Comparison of ENCODE assay signal across 21 cellular contexts in genomic region chr9:130267930-130268329, GRCh38. TPM values are rescaled to one million over a fixed set of nuclear protein-coding genes. Genes with fewer than 3 reads are reported as not detected.
DNase-seq lines count a peak whose midpoint lies in the region; ATAC-seq and TF ChIP-seq lines count a peak whose summit lies in the region.
"Had no signal": no experiment of that assay in that cellular context is flagged by ENCODE, and none has a peak within 500 bp of the region (broad histone marks: within the 10 kb centered on the region; RNA-seq: fewer than 3 reads in every experiment).

No MANE protein-coding gene starts in this region.

- no peak overlapping the region for H3K4me3 Mint-ChIP-seq in dendritic cell treated with granulocyte-macrophage colony-stimulating factor and Interleukin-4, amounts not matched to agents 40 ng/mL and 50 ng/mL, for 4 days
- H3K4me3 Mint-ChIP-seq in activated CD8-positive, alpha-beta T cell treated with anti-CD3 and anti-CD28 coated beads for 36 hours = no peak overlapping the region
- H3K4me3 Mint-ChIP-seq: activated naive CD8-positive, alpha-beta T cell; CD4-positive, alpha-beta T cell; memory B cell; T-helper 1 cell treated with Interleukin-12 subunit alpha and Interleukin-12 subunit beta and Interleukin-4 antibody, amounts not matched to agents 30 μg/mL and 1 μg/mL, for 36 hours had no signal

- peaks cover 62% of the 10 kb centered on the region for H3K27me3 Mint-ChIP-seq in dendritic cell treated with granulocyte-macrophage colony-stimulating factor and Interleukin-4, amounts not matched to agents 40 ng/mL and 50 ng/mL, for 4 days
- peaks cover 65% of the 10 kb centered on the region for H3K27me3 Mint-ChIP-seq in activated CD8-positive, alpha-beta T cell treated with anti-CD3 and anti-CD28 coated beads for 36 hours

- H3K27ac Mint-ChIP-seq in dendritic cell treated with granulocyte-macrophage colony-stimulating factor and Interleukin-4, amounts not matched to agents 40 ng/mL and 50 ng/mL, for 4 days = peak overlapping the region; percentile 86
- no peak overlapping the region for H3K27ac Mint-ChIP-seq in activated CD8-positive, alpha-beta T cell treated with anti-CD3 and anti-CD28 coated beads for 36 hours
- H3K27ac Mint-ChIP-seq: activated naive CD8-positive, alpha-beta T cell; CD4-positive, alpha-beta T cell; memory B cell; nephron; progenitor cell of endocrine pancreas; T-helper 1 cell treated with Interleukin-12 subunit alpha and Interleukin-12 subunit beta and Interleukin-4 antibody, amounts not matched to agents 30 μg/mL and 1 μg/mL, for 36 hours had no signal

- ATAC-seq in heart right ventricle (no peak), left cardiac atrium (no peak), HG03571 (IDR thresholded peaks at IDR 0.05; ENCODE audit: unreplicated experiment) (no peak), HG03280 (IDR thresholded peaks at IDR 0.05; ENCODE audit: unreplicated experiment) (no peak)
- ATAC-seq in activated CD8-positive, alpha-beta T cell treated with anti-CD3 and anti-CD28 coated beads for 36 hours = no peak
- ATAC-seq: HCT116 had no signal

- no peak for TF ChIP-seq CTCF in heart right ventricle (IDR thresholded peaks at IDR 0.05)
- no peak for TF ChIP-seq CTCF in uterus (IDR thresholded peaks at IDR 0.05)
- no peak for TF ChIP-seq CTCF in activated CD8-positive, alpha-beta T cell treated with anti-CD3 and anti-CD28 coated beads for 36 hours (IDR thresholded peaks at IDR 0.05)

- no peaks in the 10 kb centered on the region for H3K36me3 ChIP-seq in heart right ventricle
- no peaks in the 10 kb centered on the region for H3K36me3 ChIP-seq in uterus
- H3K36me3 ChIP-seq: SJSA1 had no signal

- DNase-seq in heart right ventricle = no peak
- no peak for DNase-seq in left cardiac atrium
- peak; percentile 40 for DNase-seq in myocyte (ENCODE audit: low read depth)
- no peak for DNase-seq in uterus
- no peak for DNase-seq in activated CD8-positive, alpha-beta T cell treated with anti-CD3 and anti-CD28 coated beads for 36 hours
- DNase-seq: activated T-cell treated with anti-CD3 and anti-CD28 coated beads, Interleukin-2, amount 50 U/mL, for 48 hours; CD4-positive, alpha-beta T cell; kidney; OCI-M1; testis had no signal

- H3K9me3 Mint-ChIP-seq in dendritic cell treated with granulocyte-macrophage colony-stimulating factor and Interleukin-4, amounts not matched to agents 40 ng/mL and 50 ng/mL, for 4 days = no peaks in the 10 kb centered on the region
- H3K9me3 Mint-ChIP-seq in activated CD8-positive, alpha-beta T cell treated with anti-CD3 and anti-CD28 coated beads for 36 hours = no peaks in the 10 kb centered on the region
- H3K9me3 Mint-ChIP-seq: CD4-positive, alpha-beta T cell; memory B cell; nephron; T-helper 1 cell treated with Interleukin-12 subunit alpha and Interleukin-12 subunit beta and Interleukin-4 antibody, amounts not matched to agents 30 μg/mL and 1 μg/mL, for 36 hours had no signal

- H3K27me3 ChIP-seq in heart right ventricle (peaks cover 0 to 56% (median 48%) of the 10 kb centered on the region in 7 donors), uterus (no peaks in the 10 kb centered on the region)
- H3K27me3 ChIP-seq: testis had no signal

- H3K27ac ChIP-seq in heart right ventricle (peak overlapping the region in 7 of 10 donors; percentile 22 to 79 (median 69)), uterus (peak overlapping the region; percentile 25 to 86)
- H3K27ac ChIP-seq: SJSA1, testis had no signal

- WGBS in heart right ventricle, 2 donors = 86 to 95% methylated on average over 5 of the region's 5 CpGs

- H3K36me3 Mint-ChIP-seq in dendritic cell treated with granulocyte-macrophage colony-stimulating factor and Interleukin-4, amounts not matched to agents 40 ng/mL and 50 ng/mL, for 4 days (ENCODE audit: low read depth) = no peaks in the 10 kb centered on the region
- no peaks in the 10 kb centered on the region for H3K36me3 Mint-ChIP-seq in activated CD8-positive, alpha-beta T cell treated with anti-CD3 and anti-CD28 coated beads for 36 hours (ENCODE audit: low read depth)
- H3K36me3 Mint-ChIP-seq: activated naive CD8-positive, alpha-beta T cell; memory B cell had no signal

- peaks cover 0 to 66% (median 27%) of the 10 kb centered on the region in 9 donors for H3K4me1 ChIP-seq in heart right ventricle
- peaks cover 0 to 6% of the 10 kb centered on the region in 2 donors for H3K4me1 ChIP-seq in uterus
- H3K4me1 ChIP-seq: testis had no signal

- no peaks in the 10 kb centered on the region for H3K9me3 ChIP-seq in heart right ventricle
- H3K9me3 ChIP-seq in uterus = no peaks in the 10 kb centered on the region
- H3K9me3 ChIP-seq: SJSA1, testis had no signal

- intact Hi-C loops in heart right ventricle (cut with DNase I) = loop anchor here in 2 of 10 donors (10.0 kb wide), 1 partner anchor 57 kb away; no protein-coding TSS in a partner anchor
- intact Hi-C loops in left cardiac atrium (cut with DNase I) = loop anchor here (5.0 kb wide), 1 partner anchor 74 kb away; no protein-coding TSS in a partner anchor
- intact Hi-C loops in dendritic cell treated with granulocyte-macrophage colony-stimulating factor and Interleukin-4, amounts not matched to agents 40 ng/mL and 50 ng/mL, for 4 days (cut with micrococcal nuclease) = no loop called here
- intact Hi-C loops in uterus (cut with DNase I; ENCODE audit: low total_unique reads) = no loop called here
- intact Hi-C loops in activated CD8-positive, alpha-beta T cell treated with anti-CD3 and anti-CD28 coated beads for 36 hours (cut with micrococcal nuclease) = no loop called here

- CTCF ChIA-PET in activated CD8-positive, alpha-beta T cell treated with anti-CD3 and anti-CD28 coated beads for 36 hours (lab: Charles Lee) = interaction anchor here (0.7 to 1.1 kb wide), 3 partner anchors 20 to 160 kb away, joined by 3 read pairs; no protein-coding TSS in a partner anchor

- peak overlapping the region in 4 of 10 donors; percentile 15 to 36 (median 23) for H3K4me3 ChIP-seq in heart right ventricle
- H3K4me3 ChIP-seq in uterus = no peak overlapping the region
- H3K4me3 ChIP-seq: SJSA1, testis had no signal

- peaks cover 23% of the 10 kb centered on the region for H3K4me1 Mint-ChIP-seq in dendritic cell treated with granulocyte-macrophage colony-stimulating factor and Interleukin-4, amounts not matched to agents 40 ng/mL and 50 ng/mL, for 4 days (ENCODE audit: low read depth)
- H3K4me1 Mint-ChIP-seq in activated CD8-positive, alpha-beta T cell treated with anti-CD3 and anti-CD28 coated beads for 36 hours (ENCODE audit: low read depth) = peaks cover 2% of the 10 kb centered on the region

- TF ChIP-seq POLR2A in uterus (IDR thresholded peaks at IDR 0.05) = no peak

- POLR2A ChIA-PET in activated CD8-positive, alpha-beta T cell treated with anti-CD3 and anti-CD28 coated beads for 36 hours (lab: Charles Lee) = no interaction called here

RNA-seq across cellular contexts. Expression of gene HMCN2, which starts 2.4 kb away (rescaled TPM):
- total RNA-seq in heart right ventricle (1 to 10 TPM; 2.6 to 6.1 (median 4.9) TPM), left cardiac atrium (1 to 10 TPM; 4.6 to 6.0 TPM), myocyte (0.13 and 0.21 TPM in 2 replicates), uterus (10 to 100 TPM in 3 of 4 donors, 1 to 10 TPM in 1; 1.8 to 46.7 (median 24.4) TPM)
- polyA plus RNA-seq in heart right ventricle = 10 to 100 TPM in 1 of 2 donors, 1 to 10 TPM in 1; 6.2 to 10.2 TPM
- 0.84 TPM for polyA plus RNA-seq in myocyte (2012)
- total RNA-seq in activated CD8-positive, alpha-beta T cell treated with anti-CD3 and anti-CD28 coated beads for 36 hours = not detected
- total RNA-seq: CD4-positive, alpha-beta T cell; fibroblast of villous mesenchyme had no signal

Comparison
In these comparisons a context has a peak if more than half of its experiments do, and no peak if none do; other contexts are left out.
1. intact Hi-C loops: an anchor here in left cardiac atrium (5.0 kb wide); none called in dendritic cell treated with granulocyte-macrophage colony-stimulating factor and Interleukin-4, amounts not matched to agents 40 ng/mL and 50 ng/mL, for 4 days, uterus and activated CD8-positive, alpha-beta T cell treated with anti-CD3 and anti-CD28 coated beads for 36 hours.